ENCODE assay signal across 8 cellular contexts in the genomic region with DNA sequence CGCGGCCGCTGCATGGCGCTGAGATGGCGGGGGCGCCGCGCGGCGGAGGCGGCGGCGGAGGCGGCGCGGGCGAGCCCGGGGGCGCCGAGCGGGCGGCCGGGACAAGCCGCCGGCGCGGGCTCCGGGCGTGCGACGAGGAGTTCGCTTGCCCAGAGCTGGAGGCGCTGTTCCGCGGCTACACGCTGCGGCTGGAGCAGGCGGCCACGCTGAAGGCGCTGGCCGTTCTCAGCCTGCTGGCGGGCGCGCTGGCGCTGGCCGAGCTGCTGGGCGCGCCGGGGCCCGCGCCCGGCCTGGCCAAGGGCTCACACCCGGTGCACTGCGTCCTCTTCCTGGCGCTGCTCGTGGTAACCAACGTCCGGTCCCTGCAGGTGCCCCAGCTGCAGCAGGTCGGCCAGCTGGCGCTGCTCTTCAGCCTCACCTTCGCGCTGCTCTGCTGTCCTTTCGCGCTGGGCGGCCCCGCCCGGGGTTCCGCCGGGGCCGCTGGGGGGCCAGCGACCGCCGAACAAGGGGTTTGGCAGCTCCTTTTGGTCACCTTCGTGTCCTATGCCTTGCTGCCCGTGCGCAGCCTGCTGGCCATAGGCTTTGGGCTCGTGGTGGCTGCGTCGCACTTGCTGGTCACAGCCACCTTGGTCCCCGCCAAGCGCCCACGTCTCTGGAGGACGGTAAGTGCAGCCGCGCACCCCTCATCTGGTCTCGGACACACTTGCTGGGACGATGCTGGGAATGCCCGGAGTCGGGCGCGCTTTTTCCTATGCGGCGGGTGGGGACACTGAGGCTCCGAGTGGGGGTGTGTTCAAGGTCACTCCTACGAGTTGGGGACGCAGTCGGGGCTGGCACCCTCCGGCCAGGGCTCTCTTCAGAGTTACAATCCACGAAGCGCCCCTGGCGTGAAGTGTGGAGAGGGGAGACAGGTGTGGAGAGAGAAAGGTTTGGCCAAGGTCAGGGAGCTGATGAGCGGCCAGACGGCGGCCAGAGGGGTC. TPM values are rescaled to one million over a fixed set of nuclear protein-coding genes. Genes with fewer than 3 reads are reported as not detected.
DNase-seq lines count a peak whose midpoint lies in the region; ATAC-seq and TF ChIP-seq lines count a peak whose summit lies in the region.

No MANE protein-coding gene starts in this region.

- peak overlapping the region; percentile 89 for H3K4me3 Mint-ChIP-seq in neural progenitor cell

- no peak overlapping the region for H3K27ac ChIP-seq in neural progenitor cell

- H3K36me3 ChIP-seq in neural progenitor cell = no peaks in the 10 kb centered on the region

- H3K4me1 ChIP-seq in neural progenitor cell = peaks cover 15% of the 10 kb centered on the region

- no peak overlapping the region for H3K9ac ChIP-seq in neural progenitor cell

- DNase-seq in G401 (ENCODE audit: low spot score) (peak; percentile 61), HEK293T (ENCODE audit: extremely low spot score) (peak; percentile 77), SK-N-DZ (ENCODE audit: low spot score) (peak; percentile 53), fibroblast of mammary gland (ENCODE audit: low read depth) (peak; percentile 43), neural progenitor cell (ENCODE audit: low spot score) (peak; percentile 94), NCI-H446 treated with DMSO at 0.1 percent for 48 hours (lab: John Stamatoyannopoulos, UW) (no peak), Ammon's horn (ENCODE audit: low spot score) (no peak)

- peaks cover 22% of the 10 kb centered on the region for H4K20me1 ChIP-seq in neural progenitor cell (ENCODE audit: low read depth)

- no peak for ATAC-seq in GM21529 (IDR thresholded peaks at IDR 0.05; ENCODE audit: unreplicated experiment)

- TF ChIP-seq CTCF in fibroblast of mammary gland (conservative IDR thresholded peaks at IDR 0.05; ENCODE audit: control insufficient read depth, insufficient read depth, low read depth, low read length) (no peak), neural progenitor cell (IDR thresholded peaks at IDR 0.05) (peak; percentile 35)

- peaks cover 33% of the 10 kb centered on the region for H3K27me3 Mint-ChIP-seq in neural progenitor cell (ENCODE audit: insufficient read depth, low read depth)

- H3K27ac Mint-ChIP-seq in neural progenitor cell = no peak overlapping the region

- no peaks in the 10 kb centered on the region for H3K79me2 ChIP-seq in neural progenitor cell (ENCODE audit: low read depth)

- no peaks in the 10 kb centered on the region for H3K9me3 ChIP-seq in neural progenitor cell (ENCODE audit: low read depth)

- peak overlapping the region; percentile 98 for H3K4me2 ChIP-seq in neural progenitor cell

- H2AFZ ChIP-seq in neural progenitor cell (replicated peaks) = peak overlapping the region; percentile 100

- in situ Hi-C loops in G401 (cut with HindIII; ENCODE audit: low sequenced_read_pairs) = no loop called here

- H3K4me1 Mint-ChIP-seq in neural progenitor cell = peaks cover 19% of the 10 kb centered on the region

- H3K9me3 Mint-ChIP-seq in neural progenitor cell = peaks cover 4% of the 10 kb centered on the region

- H3K4me3 ChIP-seq in fibroblast of mammary gland (ENCODE audit: control insufficient read depth, low read depth, low read length) (peak overlapping the region; percentile 9), neural progenitor cell (peak overlapping the region; percentile 90)

- peaks cover 57% of the 10 kb centered on the region for H3K27me3 ChIP-seq in neural progenitor cell

- CTCF ChIA-PET in HEK293T (lab: Yijun Ruan, JAX) = no interaction called here

- H3K36me3 Mint-ChIP-seq in neural progenitor cell = no peaks in the 10 kb centered on the region

- POLR2A ChIA-PET in HEK293T (lab: Yijun Ruan, JAX) = no interaction called here

- peaks cover 22% of the 10 kb centered on the region for H3F3A ChIP-seq in neural progenitor cell (ENCODE audit: low read depth)

TF ChIP-seq in HEK293T, 16 proteins besides CTCF, POLR2A, EP300 and RAD21:
- TF ChIP-seq NFRKB (IDR thresholded peaks at IDR 0.05) (no peak), SUZ12 (IDR thresholded peaks at IDR 0.05) (no peak), FOXM1 (IDR thresholded peaks at IDR 0.05; ENCODE audit: borderline replicate concordance) (no peak), L3MBTL2 (conservative IDR thresholded peaks at IDR 0.05) (peak; percentile 26; the same call in 1 of the 2 replicates)

RNA-seq across cellular contexts. Expression of a gene that starts 0.6 kb away (rescaled TPM):
- 0.14 TPM in 1 of 2 replicates, not detected in the other for total RNA-seq in G401 (2014; rRNA removed; shearing (Covaris generic))
- polyA plus RNA-seq in SK-N-DZ (2014; cell fraction: cytosol; rRNA removed) = 5.8 and 6.9 TPM in 2 replicates
- 4.5 and 6.8 TPM in 2 replicates for polyA plus RNA-seq in SK-N-DZ (2014; cell fraction: nucleus; rRNA removed)
- 7.4 and 8.5 TPM in 2 replicates for total RNA-seq in neural progenitor cell (ENCODE audit: low replicate concordance)

Comparison
In these comparisons a context has a peak if more than half of its experiments do, and no peak if none do; other contexts are left out.
1. DNase-seq: peak in G401 (single experiment), HEK293T (single experiment), SK-N-DZ (single experiment), fibroblast of mammary gland (single experiment) and neural progenitor cell (single experiment); none in NCI-H446 treated with DMSO at 0.1 percent for 48 hours (single experiment) and Ammon's horn (single experiment).